8 cellular contexts compared by ENCODE assay signal in genomic region chr14:54805521-54806322, GRCh38.
DNase-seq lines count a peak whose midpoint lies in the region; ATAC-seq and TF ChIP-seq lines count a peak whose summit lies in the region.

No MANE protein-coding gene starts in this region.

- H3K36me3 ChIP-seq in lung (ENCODE audit: control insufficient read depth in 2 of 2, insufficient read depth in 2 of 2, low read length in 2 of 2) = no peaks in the 10 kb centered on the region

- TF ChIP-seq CTCF in dorsolateral prefrontal cortex (IDR thresholded peaks at IDR 0.05 in 54 of 56, conservative IDR thresholded peaks at IDR 0.05 in 2 of 56; ENCODE audit: low read depth in 1 of 56, partially characterized antibody in 56 of 56) (peak; percentile 81 to 98 (median 92)), lung (IDR thresholded peaks at IDR 0.05; ENCODE audit: control extremely low read depth, extremely low read depth) (peak; percentile 70)

- no peaks in the 10 kb centered on the region for H3K4me1 ChIP-seq in lung (ENCODE audit: control insufficient read depth in 2 of 2, insufficient read depth in 2 of 2, low read length in 2 of 2)

- no peaks in the 10 kb centered on the region for H3K27me3 ChIP-seq in dorsolateral prefrontal cortex
- H3K27me3 ChIP-seq in lung (ENCODE audit: control insufficient read depth, insufficient read depth) = no peaks in the 10 kb centered on the region

- WGBS in lung, 2 donors = 31 to 42% methylated on average over 19 of the region's 19 CpGs

- H3K9me3 ChIP-seq in lung (ENCODE audit: control insufficient read depth in 2 of 2, insufficient read depth in 1 of 2, low read length in 1 of 2) = no peaks in the 10 kb centered on the region

- peak overlapping the region in 2 of 59 donors; percentile 8 to 32 for H3K27ac ChIP-seq in dorsolateral prefrontal cortex
- no peak overlapping the region for H3K27ac ChIP-seq in lung (ENCODE audit: low read depth in 1 of 2, low read length in 1 of 2)

- H3K4me3 ChIP-seq in dorsolateral prefrontal cortex = peak overlapping the region in 47 of 59 donors; percentile 2 to 52 (median 31)
- H3K4me3 ChIP-seq in lung = no peak overlapping the region

- ATAC-seq in HG03135 (IDR thresholded peaks at IDR 0.05; ENCODE audit: unreplicated experiment) (peak; percentile 56), lung (ENCODE audit: insufficient read depth, low FRiP score) (peak; percentile 75)

- DNase-seq in NCI-H1436 (lab: John Stamatoyannopoulos, UW) (peak; percentile 76), NCI-H1436 treated with DMSO at 0.1 percent for 48 hours (lab: John Stamatoyannopoulos, UW) (no peak), NCI-H510A treated with DMSO at 0.1 percent for 48 hours (lab: John Stamatoyannopoulos, UW) (peak; percentile 69), dorsolateral prefrontal cortex (peak; percentile 63 to 89 (median 81)), lung (ENCODE audit: low spot score) (peak; percentile 85)
- peak; percentile 70 to 71 for DNase-seq in activated CD4-positive, alpha-beta T cell treated with anti-CD3 and anti-CD28 coated beads, Interleukin-2, amount 50 U/mL, for 4 hours
- DNase-seq in stimulated activated CD4-positive, alpha-beta T cell treated with anti-CD3 and anti-CD28 coated beads, TNF-alpha, amount 100 ng/mL, for 48 hours (ENCODE audit: low read depth in 3 of 3) = peak; percentile 61 to 73 (median 71)

- intact Hi-C loops in dorsolateral prefrontal cortex (cut with DNase I) = loop anchor here (10.0 kb wide), 1 partner anchor 241 kb away; the partner anchor contains the start of gene SAMD4A (in 2 of the 2)
